ENCODE assay signal across 11 cellular contexts in the genomic region with DNA sequence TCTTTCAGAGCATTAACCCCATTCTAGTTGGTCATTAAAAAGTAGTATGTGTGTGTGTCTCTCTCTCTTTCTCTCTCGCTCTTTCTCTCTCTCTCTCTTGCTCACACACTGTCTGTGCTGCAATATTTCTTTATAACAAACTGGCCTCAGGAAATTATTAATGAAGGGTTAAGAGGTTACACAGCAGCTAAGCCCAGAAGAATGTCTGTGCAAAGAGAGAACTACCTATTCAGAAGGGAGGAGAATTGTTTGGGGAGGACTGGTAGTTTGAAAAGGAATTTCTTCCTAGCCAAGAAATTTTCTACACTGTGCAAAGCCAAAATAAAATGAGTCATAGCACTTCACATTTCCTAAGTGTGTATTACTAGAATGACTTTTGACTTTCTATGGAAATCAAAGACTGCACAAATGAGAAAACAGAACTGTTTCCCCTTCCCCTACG. TPM values are rescaled to one million over a fixed set of nuclear protein-coding genes. Genes with fewer than 3 reads are reported as not detected.
DNase-seq lines count a peak whose midpoint lies in the region; ATAC-seq and TF ChIP-seq lines count a peak whose summit lies in the region.
"Had no signal": no experiment of that assay in that cellular context is flagged by ENCODE, and none has a peak within 500 bp of the region (broad histone marks: within the 10 kb centered on the region; RNA-seq: fewer than 3 reads in every experiment).

No MANE protein-coding gene starts in this region.

- intact Hi-C loops in HCT116 (cut with micrococcal nuclease), result no loop called here

- no TSS peak for BruUV-seq in HCT116 (replicated peaks; lab: Mats Ljungman, UMichigan)

- H3K36me3 ChIP-seq in HCT116 (ENCODE audit: control insufficient read depth in 1 of 2, insufficient read depth in 2 of 2, low read length in 2 of 2) (no peaks in the 10 kb centered on the region), skeletal muscle satellite cell (ENCODE audit: insufficient read depth, low read length) (peaks cover 4% of the 10 kb centered on the region)

- H3K27me3 ChIP-seq in HCT116 (ENCODE audit: insufficient read depth, low read length) (no peaks in the 10 kb centered on the region), skeletal muscle satellite cell (ENCODE audit: control insufficient read depth, insufficient read depth, low read length) (no peaks in the 10 kb centered on the region)
- H3K27me3 ChIP-seq: testis had no signal

- H3K4me2 ChIP-seq in HCT116 (ENCODE audit: low read length), result peak overlapping the region; percentile 58
- H3K4me2 ChIP-seq in skeletal muscle satellite cell (ENCODE audit: low read length), result peak overlapping the region; percentile 76

- H4K20me1 ChIP-seq in HCT116 (ENCODE audit: insufficient read depth), result no peaks in the 10 kb centered on the region

- H3K4me1 ChIP-seq in HCT116 (ENCODE audit: control insufficient read depth in 1 of 2, insufficient read depth in 2 of 2, low read length in 2 of 2) (peaks cover 26 to 49% of the 10 kb centered on the region in 2 experiments), skeletal muscle satellite cell (ENCODE audit: control insufficient read depth, insufficient read depth, low read length) (peaks cover 92% of the 10 kb centered on the region)

- TF ChIP-seq POLR2A in HCT116 (IDR thresholded peaks at IDR 0.05; ENCODE audit: borderline replicate concordance, extremely low read depth, insufficient read depth, insufficient read length), result no peak

- CTCF ChIA-PET in HCT116 (lab: Charles Lee), result interaction anchor here (1.4 kb wide), 1 partner anchor 19 kb away, joined by 3 read pairs; no protein-coding TSS in a partner anchor

- TF ChIP-seq RAD21 in HCT116 (IDR thresholded peaks at IDR 0.05; ENCODE audit: low read depth), result no peak

- H2AFZ ChIP-seq in HCT116 (ENCODE audit: low read depth, low read length, poor library complexity, severe bottlenecking), result no peak overlapping the region

- no peaks in the 10 kb centered on the region for H3K9me2 ChIP-seq in HCT116 (ENCODE audit: insufficient read depth)

- H3K27ac ChIP-seq in HCT116 (ENCODE audit: low read depth, low read length), result peak overlapping the region; percentile 45

- no peak for TF ChIP-seq CTCF in HCT116 (IDR thresholded peaks at IDR 0.05 in 2 of 3, conservative IDR thresholded peaks at IDR 0.05 in 1 of 3; ENCODE audit: borderline replicate concordance in 1 of 3, insufficient read depth in 1 of 3, low read depth in 2 of 3, low read length in 2 of 3)
- no peak for TF ChIP-seq CTCF in astrocyte of the spinal cord (IDR thresholded peaks at IDR 0.05; ENCODE audit: low read depth, low read length)

- in situ Hi-C loops in astrocyte of the spinal cord (cut with HindIII; ENCODE audit: low sequenced_read_pairs), result no loop called here

- ATAC-seq in HCT116 (peak; percentile 44), HG03175 (IDR thresholded peaks at IDR 0.05; ENCODE audit: unreplicated experiment) (no peak), GM19395 (IDR thresholded peaks at IDR 0.05; ENCODE audit: unreplicated experiment) (no peak)

- no peaks in the 10 kb centered on the region for H3K9me3 ChIP-seq in HCT116 (ENCODE audit: control insufficient read depth in 1 of 2, insufficient read depth in 1 of 2, low read depth in 1 of 2, low read length in 2 of 2)
- H3K9me3 ChIP-seq in skeletal muscle satellite cell (replicated peaks; ENCODE audit: low read length), result no peaks in the 10 kb centered on the region
- H3K9me3 ChIP-seq: testis had no signal

- DNase-seq in HCT116 (ENCODE audit: low read depth, low spot score) (no peak), astrocyte of the spinal cord (ENCODE audit: low read depth, low spot score) (peak; percentile 89), iris pigment epithelial cell (ENCODE audit: low read depth) (peak; percentile 92), SKM-1 treated with dmso at 0.1 percent for 144 hours (lab: John Stamatoyannopoulos, UW; ENCODE audit: unreplicated experiment) (no peak), GOT3 (lab: John Stamatoyannopoulos, UW) (no peak)
- DNase-seq: NCI-H1436 treated with DMSO at 0.1 percent for 48 hours, testis had no signal

- H3K4me3 ChIP-seq in HCT116 (replicated peaks in 1 of 2; ENCODE audit: low read depth in 1 of 2, low read length in 2 of 2) (0 out of 4 replicates have a peak overlapping the region, but pooled peaks of 1 of the 2 experiments have one; percentile 3), astrocyte of the spinal cord (ENCODE audit: low read depth, low read length) (no peak overlapping the region), skeletal muscle satellite cell (ENCODE audit: low read length) (peak overlapping the region; percentile 31)
- H3K4me3 ChIP-seq: testis had no signal

- RAD21 ChIA-PET in HCT116 (lab: Charles Lee; ENCODE audit: low non-redundant PET in 1 of 2, low total read pairs in 2 of 2, uncharacterized antibody in 2 of 2, unreplicated experiment in 2 of 2), result no interaction called here

- POLR2A ChIA-PET in HCT116 (lab: Charles Lee), result no interaction called here

- no peaks in the 10 kb centered on the region for H3K79me2 ChIP-seq in HCT116 (ENCODE audit: insufficient read depth, low read length)

- H3K9ac ChIP-seq in HCT116 (ENCODE audit: low read length), result peak overlapping the region; percentile 8; the same call in 1 of the 2 replicates
- peak overlapping the region; percentile 44 for H3K9ac ChIP-seq in skeletal muscle satellite cell (ENCODE audit: low read depth, low read length)

TF ChIP-seq in HCT116, 20 proteins besides CTCF, POLR2A, EP300 and RAD21:
- TF ChIP-seq JUND (IDR thresholded peaks at IDR 0.05), result peak; percentile 39; the same call in 1 of the 2 replicates
- peak; percentile 50; the same call in 1 of the 2 replicates for TF ChIP-seq FOSL1 (IDR thresholded peaks at IDR 0.05; ENCODE audit: low read depth)
- TF ChIP-seq SP1 (IDR thresholded peaks at IDR 0.05; ENCODE audit: low read depth), result peak; percentile 38; the same call in 1 of the 2 replicates
- TF ChIP-seq ZFX (IDR thresholded peaks at IDR 0.05), result no peak
- 0 out of 2 replicates have a peak, but pooled peaks have one; percentile 13 for TF ChIP-seq CEBPB (IDR thresholded peaks at IDR 0.05; ENCODE audit: low read depth)

RNA-seq across cellular contexts. Expression of gene PDGFC, which starts 22.2 kb away (rescaled TPM):
- 9.8 TPM for total RNA-seq in HCT116 (2021; ENCODE audit: unreplicated experiment)
- polyA plus RNA-seq in HCT116 (2012), result 7.5 and 9.3 TPM in 2 replicates
- total RNA-seq in skeletal muscle satellite cell (2012; rRNA removed), result 54.8 and 55.0 TPM in 2 replicates
- total RNA-seq: T-helper 2 cell treated with Interferon-gamma antibody and Interleukin-4, amounts not matched to agents 100 ng/mL and 5 ng/mL, for 36 hours had no signal

Comparison
In these comparisons a context has a peak if more than half of its experiments do, and no peak if none do; other contexts are left out.
1. DNase-seq: peak in astrocyte of the spinal cord (single experiment) and iris pigment epithelial cell (single experiment); none in HCT116 (single experiment), SKM-1 treated with dmso at 0.1 percent for 144 hours (single experiment) and GOT3 (single experiment).